Comparison of ENCODE assay signal across 18 cellular contexts in the genomic region with DNA sequence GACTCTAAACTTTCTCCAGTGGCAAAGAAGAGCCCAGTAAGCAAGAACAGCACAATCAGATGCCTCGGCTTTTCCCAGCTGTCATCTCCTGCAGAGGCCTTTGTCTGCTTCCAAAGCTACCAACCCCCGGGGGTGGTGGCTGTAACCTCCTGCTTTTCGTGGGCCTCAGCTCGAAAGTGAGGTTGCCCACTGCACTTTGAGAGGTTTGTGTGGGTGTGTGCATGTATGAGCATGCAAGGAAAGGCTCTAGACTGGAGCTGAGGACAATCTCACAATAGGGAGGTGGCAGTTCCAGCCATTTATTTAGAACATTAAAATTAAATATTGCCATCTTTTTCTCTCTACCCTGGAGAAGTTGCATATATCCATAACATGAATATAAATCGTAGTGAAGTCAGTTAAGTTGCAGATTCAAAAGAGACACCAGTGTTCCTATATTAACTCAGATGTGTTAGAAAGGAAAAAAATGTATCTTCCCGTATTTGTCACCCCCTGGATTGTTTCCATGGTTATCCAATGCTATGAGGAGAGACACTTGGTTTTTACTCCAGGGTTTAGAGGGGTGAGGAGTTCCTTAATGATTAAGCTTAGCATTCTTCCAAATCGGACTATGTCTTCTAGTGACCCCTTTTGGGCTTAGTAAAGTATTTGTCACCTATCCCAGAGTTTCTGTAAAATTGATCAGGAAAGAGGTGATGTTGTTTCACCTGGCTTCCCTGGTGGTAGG.
"Had no signal": no experiment of that assay in that cellular context is flagged by ENCODE, and none has a peak within 500 bp of the region (broad histone marks: within the 10 kb centered on the region; RNA-seq: fewer than 3 reads in every experiment).

No MANE protein-coding gene starts in this region.

- FAIRE-seq: urothelium cell line had no signal

- H3K27ac ChIP-seq: cardiac muscle cell, colonic mucosa, lower lobe of right lung, ovary, stomach, WERI-Rb-1 had no signal

- H3K27me3 ChIP-seq: cardiac muscle cell, colonic mucosa, ovary, stomach had no signal

- ATAC-seq: activated CD4-positive, alpha-beta T cell treated with anti-CD3 and anti-CD28 coated beads for 36 hours; activated CD8-positive, alpha-beta T cell treated with anti-CD3 and anti-CD28 coated beads for 36 hours; lower lobe of right lung; natural killer cell treated with Interleukin-12 subunit alpha and Interleukin-12 subunit beta and Interleukin-15 and Interleukin-18, amount 100 ng/mL, for 72 hours; T-cell had no signal

- H3K9me3 ChIP-seq: colonic mucosa, lower lobe of right lung, mucosa of descending colon, ovary, stomach had no signal

- H3K36me3 ChIP-seq: cardiac muscle cell, colonic mucosa, lower lobe of right lung, ovary, stomach, WERI-Rb-1 had no signal

- DNase-seq: activated CD4-positive, alpha-beta T cell treated with anti-CD3 and anti-CD28 coated beads for 36 hours; activated CD8-positive, alpha-beta memory T cell treated with anti-CD3 and anti-CD28 coated beads, Interleukin-2, amount 50 U/mL, for 48 hours; activated CD8-positive, alpha-beta T cell treated with anti-CD3 and anti-CD28 coated beads for 36 hours; aorta; colonic mucosa; hippocampal formation; left cardiac atrium; lower lobe of right lung; mucosa of descending colon; ovary; stimulated activated CD4-positive, alpha-beta T cell treated with anti-CD3 and anti-CD28 coated beads, Interleukin-15, amount 100 ng/mL, for 24 hours; stimulated activated CD4-positive, alpha-beta T cell treated with anti-CD3 and anti-CD28 coated beads, Interleukin-4, amount 100 ng/mL, for 4 hours; stomach; T-cell; WERI-Rb-1 had no signal

- H3K4me1 ChIP-seq: colonic mucosa, lower lobe of right lung had no signal

- H3K4me3 ChIP-seq: cardiac muscle cell, colonic mucosa, lower lobe of right lung, mucosa of descending colon, ovary, stomach had no signal
